In the genomic region with DNA sequence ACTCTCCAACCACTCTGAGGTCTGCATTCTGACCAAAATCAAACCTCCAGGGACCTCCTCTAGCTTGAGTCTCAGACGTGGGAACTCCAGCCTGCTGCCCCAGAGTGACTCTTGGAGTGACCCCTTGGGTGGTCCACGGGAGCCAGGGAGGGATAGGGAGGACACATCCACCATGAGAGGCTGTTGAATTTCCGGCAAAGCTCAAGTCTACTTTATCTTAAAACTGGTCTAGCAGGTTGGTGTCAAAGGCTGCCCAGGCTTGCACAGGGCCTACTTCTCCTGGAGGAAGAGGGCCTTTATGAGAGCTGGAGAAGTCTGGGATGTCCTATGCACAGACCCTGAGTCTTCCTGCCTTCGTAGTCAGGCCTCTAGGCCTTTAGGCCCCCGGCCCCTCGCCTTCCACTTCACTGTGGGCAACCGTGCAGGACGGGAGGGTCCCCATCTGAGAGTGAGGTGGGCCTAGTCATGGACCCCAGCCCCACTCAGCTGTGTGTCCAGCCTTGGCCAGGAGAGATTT, we compare ENCODE assay signal across 9 cellular contexts. TPM values are rescaled to one million over a fixed set of nuclear protein-coding genes. Genes with fewer than 3 reads are reported as not detected.
DNase-seq lines count a peak whose midpoint lies in the region; ATAC-seq and TF ChIP-seq lines count a peak whose summit lies in the region.
"Had no signal": no experiment of that assay in that cellular context is flagged by ENCODE, and none has a peak within 500 bp of the region (broad histone marks: within the 10 kb centered on the region; RNA-seq: fewer than 3 reads in every experiment).

No MANE protein-coding gene starts in this region.

- CTCF ChIA-PET in CD4-positive, alpha-beta memory T cell (lab: Charles Lee; ENCODE audit: partially characterized antibody) = interaction anchor here (0.6 to 24.7 kb wide), 4 partner anchors 10 to 51 kb away, joined by 3 to 996 read pairs (median 118); partner anchors contain the start of genes C3orf18, CISH, HEMK1 and MAPKAPK3
- CTCF ChIA-PET in T-cell (lab: Charles Lee) = interaction anchor here (0.7 to 1.6 kb wide), 6 partner anchors 11 to 35 kb away, joined by 3 to 8 read pairs (median 4); partner anchors contain the start of gene C3orf18 (in 1 of the 2)
- CTCF ChIA-PET in OCI-LY7 (lab: Charles Lee; ENCODE audit: unreplicated experiment) = no interaction called here

- H3K36me3 ChIP-seq in CD4-positive, alpha-beta memory T cell (ENCODE audit: insufficient read depth, low read length) = peaks cover 33% of the 10 kb centered on the region
- H3K36me3 ChIP-seq in esophagus muscularis mucosa (peaks cover 5 to 43% (median 25%) of the 10 kb centered on the region in 4 donors), prostate gland (no peaks in the 10 kb centered on the region), OCI-LY7 (ENCODE audit: insufficient read depth, low read length) (no peaks in the 10 kb centered on the region)

- H3K4me2 ChIP-seq in OCI-LY7 (ENCODE audit: low read length) = no peak overlapping the region

- no peaks in the 10 kb centered on the region for H3K9me2 ChIP-seq in OCI-LY7 (ENCODE audit: insufficient read depth, low read length)

- no TSS peak for BruUV-seq in OCI-LY7 (replicated peaks; lab: Mats Ljungman, UMichigan)

- peaks cover 47 to 61% of the 10 kb centered on the region in 2 donors for H3K36me3 Mint-ChIP-seq in CD4-positive, alpha-beta memory T cell
- H3K36me3 Mint-ChIP-seq in T-cell = peaks cover 39% of the 10 kb centered on the region

- no peak for TF ChIP-seq EP300 in esophagus muscularis mucosa (IDR thresholded peaks at IDR 0.05)

- peak overlapping the region in 1 of 2 donors; percentile 37 for H3K4me3 ChIP-seq in CD4-positive, alpha-beta memory T cell (ENCODE audit: low read length in 2 of 2)
- no peak overlapping the region for H3K4me3 ChIP-seq in esophagus muscularis mucosa
- H3K4me3 ChIP-seq in prostate gland = no peak overlapping the region
- H3K4me3 ChIP-seq in OCI-LY7 (ENCODE audit: low read depth, low read length, poor library complexity, severe bottlenecking) = no peak overlapping the region

- no peaks in the 10 kb centered on the region for H4K20me1 ChIP-seq in OCI-LY7 (ENCODE audit: insufficient read depth, low read length)

- 61% methylated on average over 5 of the region's 8 CpGs for WGBS in esophagus muscularis mucosa
- 60% methylated on average over 8 of the region's 8 CpGs for WGBS in prostate gland

- peaks cover 65 to 100% (median 82%) of the 10 kb centered on the region in 4 donors for H3K4me1 Mint-ChIP-seq in CD4-positive, alpha-beta memory T cell
- peaks cover 91 to 97% (median 93%) of the 10 kb centered on the region in 3 donors for H3K4me1 Mint-ChIP-seq in T-cell

- H3K27me3 Mint-ChIP-seq in CD4-positive, alpha-beta memory T cell = no peaks in the 10 kb centered on the region
- H3K27me3 Mint-ChIP-seq in T-cell = no peaks in the 10 kb centered on the region

- no peak overlapping the region for H2AFZ ChIP-seq in OCI-LY7 (ENCODE audit: low read length)

- DNase-seq in CD4-positive, alpha-beta memory T cell = peak in 1 of 5 donors; percentile 6
- DNase-seq in T-cell = no peak
- DNase-seq in esophagus muscularis mucosa (ENCODE audit: extremely low spot score) = no peak
- DNase-seq in prostate gland (ENCODE audit: low spot score) = peak; percentile 76
- DNase-seq in OCI-LY7 (ENCODE audit: low spot score) = no peak
- DNase-seq in epidermal melanocyte (ENCODE audit: insufficient read length, low spot score) = no peak
- no peak for DNase-seq in activated effector memory CD4-positive, alpha-beta T cell treated with Interleukin-2 at 50 U/mL for 16 hours
- DNase-seq: hippocampal formation had no signal

- TF ChIP-seq CTCF in esophagus muscularis mucosa (IDR thresholded peaks at IDR 0.05) (no peak), prostate gland (IDR thresholded peaks at IDR 0.05) (no peak), OCI-LY7 (conservative IDR thresholded peaks at IDR 0.05; ENCODE audit: low read length) (no peak)

- peaks cover 92% of the 10 kb centered on the region for H3K4me1 ChIP-seq in CD4-positive, alpha-beta memory T cell (ENCODE audit: insufficient read depth, low read length)
- H3K4me1 ChIP-seq in esophagus muscularis mucosa = peaks cover 68 to 85% (median 74%) of the 10 kb centered on the region in 4 donors
- peaks cover 25% of the 10 kb centered on the region for H3K4me1 ChIP-seq in prostate gland (replicated peaks)
- H3K4me1 ChIP-seq in OCI-LY7 (ENCODE audit: insufficient read depth, low read length, poor library complexity, severe bottlenecking) = no peaks in the 10 kb centered on the region

- H3K79me2 ChIP-seq in OCI-LY7 (ENCODE audit: insufficient read depth, low read depth, low read length) = no peaks in the 10 kb centered on the region

- H3K9me3 Mint-ChIP-seq in CD4-positive, alpha-beta memory T cell = peaks cover 0 to 2% (median 0%) of the 10 kb centered on the region in 8 donors
- no peaks in the 10 kb centered on the region for H3K9me3 Mint-ChIP-seq in T-cell

- TF ChIP-seq POLR2A in esophagus muscularis mucosa (IDR thresholded peaks at IDR 0.05; ENCODE audit: low read depth) = no peak
- no peak for TF ChIP-seq POLR2A in prostate gland (IDR thresholded peaks at IDR 0.05)

- H3K4me3 Mint-ChIP-seq in CD4-positive, alpha-beta memory T cell = peak overlapping the region; percentile 42 to 99 (median 90)
- H3K4me3 Mint-ChIP-seq in T-cell = peak overlapping the region in 2 of 3 donors; percentile 72 to 93

- peak overlapping the region; percentile 90 to 99 (median 95) for H3K27ac Mint-ChIP-seq in CD4-positive, alpha-beta memory T cell
- peak overlapping the region; percentile 99 to 100 for H3K27ac Mint-ChIP-seq in T-cell

- POLR2A ChIA-PET in CD4-positive, alpha-beta memory T cell (lab: Charles Lee; ENCODE audit: partially characterized antibody) = interaction anchor here (0.6 to 26.0 kb wide), 9 partner anchors 6 to 1653 kb away, joined by 3 to 1072 read pairs (median 8); partner anchors contain the start of genes C3orf18, CISH, HEMK1 and MAPKAPK3
- POLR2A ChIA-PET in T-cell (lab: Charles Lee) (interaction anchor here (0.6 kb wide), 2 partner anchors 28 to 451 kb away, joined by 5 to 7 read pairs; no protein-coding TSS in a partner anchor), OCI-LY7 (lab: Charles Lee) (no interaction called here)

- no peak for ATAC-seq in T-cell (replicated peaks in 1 of 4)
- ATAC-seq in HG03045 (IDR thresholded peaks at IDR 0.05; ENCODE audit: unreplicated experiment) = no peak

- H3K9me3 ChIP-seq in CD4-positive, alpha-beta memory T cell (ENCODE audit: control insufficient read depth in 1 of 2, low read length in 2 of 2) = no peaks in the 10 kb centered on the region
- H3K9me3 ChIP-seq in esophagus muscularis mucosa (no peaks in the 10 kb centered on the region), prostate gland (no peaks in the 10 kb centered on the region), OCI-LY7 (ENCODE audit: low read length) (no peaks in the 10 kb centered on the region)

- intact Hi-C loops in CD4-positive, alpha-beta memory T cell (cut with micrococcal nuclease) = no loop called here
- intact Hi-C loops in esophagus muscularis mucosa (cut with DNase I) = no loop called here
- intact Hi-C loops in prostate gland (cut with DNase I) = no loop called here
- intact Hi-C loops in OCI-LY7 (cut with micrococcal nuclease; ENCODE audit: unreplicated experiment) = no loop called here

- peak overlapping the region; percentile 81 for H3K27ac ChIP-seq in CD4-positive, alpha-beta memory T cell (ENCODE audit: low read depth, low read length)
- H3K27ac ChIP-seq in esophagus muscularis mucosa (replicated peaks in 1 of 4) = peak overlapping the region; percentile 84 to 99 (median 97)
- peak overlapping the region; percentile 91 to 95 for H3K27ac ChIP-seq in prostate gland
- H3K27ac ChIP-seq in OCI-LY7 (ENCODE audit: low read depth, low read length, poor library complexity, severe bottlenecking) = no peak overlapping the region

- H3K27me3 ChIP-seq in CD4-positive, alpha-beta memory T cell (ENCODE audit: insufficient read depth, low read length) = no peaks in the 10 kb centered on the region
- H3K27me3 ChIP-seq in esophagus muscularis mucosa = no peaks in the 10 kb centered on the region
- H3K27me3 ChIP-seq in prostate gland (replicated peaks; ENCODE audit: insufficient read depth) = no peaks in the 10 kb centered on the region

RNA-seq across cellular contexts. Expression of gene CISH, which starts 8.8 kb away (rescaled TPM):
- total RNA-seq in CD4-positive, alpha-beta memory T cell = 10 to 100 TPM; 14.7 to 15.2 TPM
- polyA plus RNA-seq in CD4-positive, alpha-beta memory T cell = 100 to 1,000 TPM in 1 of 2 donors, 10 to 100 TPM in 1; 92.1 to 248 TPM
- total RNA-seq in T-cell (100 to 1,000 TPM in 3 of 5 donors, 10 to 100 TPM in 2; 37.4 to 217 (median 190) TPM), esophagus muscularis mucosa (10 to 100 TPM in 1 of 4 donors, 1 to 10 TPM in 3; 1.7 to 26.7 (median 4.4) TPM), prostate gland (1 to 10 TPM; 5.1 to 7.6 TPM), OCI-LY7 (2022) (not detected in 2 replicates)
- total RNA-seq in OCI-LY7 (2014; rRNA removed; shearing (Covaris generic)) = 0.05 TPM in 1 of 2 replicates, not detected in the other

RNA-seq across cellular contexts. Expression of gene MAPKAPK3, which starts 14.2 kb away (rescaled TPM):
- 10 to 100 TPM; 36.4 to 40.1 TPM for total RNA-seq in CD4-positive, alpha-beta memory T cell
- polyA plus RNA-seq in CD4-positive, alpha-beta memory T cell = 10 to 100 TPM; 71.2 to 93.2 TPM
- total RNA-seq in T-cell = 10 to 100 TPM; 35.1 to 66.6 (median 53.0) TPM
- total RNA-seq in esophagus muscularis mucosa = 10 to 100 TPM; 20.8 to 31.3 (median 27.2) TPM
- total RNA-seq in prostate gland = 10 to 100 TPM; 33.2 to 52.3 TPM
- 17.5 and 24.1 TPM in 2 replicates for total RNA-seq in OCI-LY7 (2014; rRNA removed; shearing (Covaris generic))
- total RNA-seq in OCI-LY7 (2022) = 20.3 and 25.2 TPM in 2 replicates

RNA-seq across cellular contexts. Expression of gene HEMK1, which starts 33.4 kb away (rescaled TPM):
- total RNA-seq in CD4-positive, alpha-beta memory T cell = 10 to 100 TPM; 55.3 to 56.7 TPM
- polyA plus RNA-seq in CD4-positive, alpha-beta memory T cell = 10 to 100 TPM; 21.2 to 36.7 TPM
- total RNA-seq in T-cell (10 to 100 TPM; 35.5 to 66.6 (median 42.0) TPM), esophagus muscularis mucosa (10 to 100 TPM in 1 of 4 donors, 1 to 10 TPM in 3; 4.6 to 10.6 (median 6.3) TPM), prostate gland (10 to 100 TPM in 1 of 2 donors, 1 to 10 TPM in 1; 8.5 to 17.1 TPM), OCI-LY7 (2022) (27.4 and 30.1 TPM in 2 replicates)
- total RNA-seq in OCI-LY7 (2014; rRNA removed; shearing (Covaris generic)) = 18.9 and 19.3 TPM in 2 replicates

RNA-seq across cellular contexts. Expression of gene C3orf18, which starts 35.2 kb away (rescaled TPM):
- total RNA-seq in CD4-positive, alpha-beta memory T cell = 10 to 100 TPM; 14.3 to 16.2 TPM
- polyA plus RNA-seq in CD4-positive, alpha-beta memory T cell = 10 to 100 TPM; 14.2 to 22.3 TPM
- total RNA-seq in T-cell (10 to 100 TPM; 15.3 to 24.7 (median 19.5) TPM), esophagus muscularis mucosa (10 to 100 TPM; 13.6 to 23.8 (median 18.9) TPM), prostate gland (10 to 100 TPM in 1 of 2 donors, 1 to 10 TPM in 1; 7.5 to 11.0 TPM), OCI-LY7 (2022) (8.0 and 9.5 TPM in 2 replicates)
- total RNA-seq in OCI-LY7 (2014; rRNA removed; shearing (Covaris generic)) = 3.9 and 8.0 TPM in 2 replicates
